ENCODE assay signal across 7 cellular contexts in the genomic region with DNA sequence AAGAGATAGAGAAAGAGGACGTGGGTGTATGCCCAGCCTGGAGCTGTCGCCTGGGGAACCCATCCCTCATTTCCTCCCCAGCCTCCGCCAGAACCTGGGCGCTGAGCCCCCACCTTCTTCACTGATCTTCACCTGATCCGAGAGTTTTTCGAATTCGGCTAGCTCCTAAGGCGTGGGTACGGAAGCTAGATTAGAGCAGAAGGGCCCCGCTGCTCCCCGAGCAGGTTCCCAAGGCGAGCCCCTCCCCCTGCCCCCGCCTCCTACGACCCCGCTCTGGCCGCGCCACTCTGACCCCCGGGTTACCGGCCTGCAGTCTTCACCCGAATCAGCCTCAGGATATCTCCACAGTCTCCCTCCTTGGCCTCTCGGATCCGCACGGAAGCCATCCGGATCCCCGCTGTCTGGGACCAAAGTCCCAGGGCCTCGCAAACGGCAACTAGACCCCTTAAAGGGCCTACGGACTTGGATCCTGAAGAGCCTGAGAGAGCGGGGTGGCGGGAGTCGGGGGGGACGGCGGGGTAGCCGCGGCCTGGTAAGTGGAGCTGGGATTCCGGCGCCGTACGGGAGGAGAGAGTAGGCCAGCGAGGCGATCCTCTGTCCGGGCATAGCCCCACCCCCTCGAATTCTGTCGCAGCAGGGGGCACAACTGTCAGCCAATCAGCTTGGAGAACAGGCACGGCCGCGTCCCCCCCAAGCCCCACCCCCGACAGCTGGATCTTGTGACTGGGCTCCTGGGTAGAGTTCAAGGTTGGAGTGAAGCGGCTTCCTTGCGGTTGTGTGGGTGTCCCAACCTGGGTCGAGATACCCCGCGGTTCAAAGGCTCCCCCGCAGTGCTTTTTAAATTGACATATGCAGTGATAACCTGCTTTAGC.
DNase-seq lines count a peak whose midpoint lies in the region; ATAC-seq and FAIRE-seq lines count a peak whose summit lies in the region.

SAT2 (minus strand) TSS at position 572 of the 872 bp plus-strand sequence; CDS start at position 386, 186 bp downstream.

- DNase-seq in GM18507 (ENCODE audit: extremely low spot score, insufficient read length, low read depth) (peak; percentile 97), NCI-H2196 (lab: John Stamatoyannopoulos, UW; ENCODE audit: unreplicated experiment) (peak; percentile 74)
- DNase-seq in central memory CD8-positive, alpha-beta T cell (ENCODE audit: low spot score in 2 of 2): peak; percentile 54 to 69
- DNase-seq in stimulated activated CD4-positive, alpha-beta T cell treated with anti-CD3 and anti-CD28 coated beads, Interleukin-12 subunit alpha, Interleukin-12 subunit beta, amount 100 ng/mL, for 24 hours (ENCODE audit: low read depth in 2 of 2): peak; percentile 68 to 82

- ATAC-seq in HG03025 (IDR thresholded peaks at IDR 0.05; ENCODE audit: low FRiP score, unreplicated experiment): peak; percentile 77
- peak; percentile 95 to 97 for ATAC-seq in activated CD4-positive, CD25-positive, alpha-beta regulatory T cell treated with anti-CD3 and anti-CD28 coated beads, Interleukin-2, amount 50 U/mL, for 24 hours
- ATAC-seq in central memory CD8-positive, alpha-beta T cell (replicated peaks; ENCODE audit: extremely low read depth, poor library complexity, severe bottlenecking): peak; percentile 92

- peaks cover 18% of the 10 kb centered on the region for H3K4me1 Mint-ChIP-seq in central memory CD8-positive, alpha-beta T cell

- H3K27ac Mint-ChIP-seq in central memory CD8-positive, alpha-beta T cell (ENCODE audit: low read depth): peak within 1 kb of the TSS; percentile 92

- H3K27me3 Mint-ChIP-seq in central memory CD8-positive, alpha-beta T cell: no peaks in the 10 kb centered on the region

- H3K9me3 Mint-ChIP-seq in central memory CD8-positive, alpha-beta T cell: no peaks in the 10 kb centered on the region

- H3K36me3 Mint-ChIP-seq in central memory CD8-positive, alpha-beta T cell (ENCODE audit: insufficient read depth): no peaks in the 10 kb centered on the region

- peak within 1 kb of the TSS; percentile 88 for H3K4me3 Mint-ChIP-seq in central memory CD8-positive, alpha-beta T cell

- peak; percentile 99 for FAIRE-seq in GM18507 (lab: Jason Lieb, UNC)
- peak; percentile 80 for FAIRE-seq in islet of Langerhans (lab: Jason Lieb, UNC)

Comparison
In these comparisons a context has a peak if more than half of its experiments do, and no peak if none do; other contexts are left out.
1. Peak in every context shown above with its lines: DNase-seq and ATAC-seq.